ENCODE assay signal across 1 cellular context in genomic region chr2:102005989-102006885, GRCh38.
TF ChIP-seq lines count a peak whose summit lies in the region.

No MANE protein-coding gene starts in this region.

TF ChIP-seq in GM12878, 131 proteins besides CTCF, POLR2A, EP300 and RAD21 (continued from another document and continues in another):
- TF ChIP-seq E2F8 (IDR thresholded peaks at IDR 0.05; ENCODE audit: low read depth, partially characterized antibody): no peak
- TF ChIP-seq MLLT1 (IDR thresholded peaks at IDR 0.05): 0 out of 2 replicates have a peak, but pooled peaks have one; percentile 26
- TF ChIP-seq HDAC2 (IDR thresholded peaks at IDR 0.05): no peak
- TF ChIP-seq BMI1 (IDR thresholded peaks at IDR 0.05; ENCODE audit: borderline replicate concordance): no peak
- no peak for TF ChIP-seq EED (IDR thresholded peaks at IDR 0.05; ENCODE audit: low read depth)
- 0 out of 4 replicates have a peak, but pooled peaks of 1 of the 2 experiments have one; percentile 26 for TF ChIP-seq IKZF2 (IDR thresholded peaks at IDR 0.05)
- no peak for TF ChIP-seq JUNB (IDR thresholded peaks at IDR 0.05)
- TF ChIP-seq GABPA (IDR thresholded peaks at IDR 0.05; ENCODE audit: low read depth): no peak
- TF ChIP-seq NFYA (IDR thresholded peaks at IDR 0.05; ENCODE audit: borderline replicate concordance, low read depth, low read length): no peak
- TF ChIP-seq ZNF592 (IDR thresholded peaks at IDR 0.05): no peak
- 0 out of 3 replicates have a peak, but pooled peaks have one; percentile 17 for TF ChIP-seq POU2F2 (IDR thresholded peaks at IDR 0.05; ENCODE audit: borderline replicate concordance, low read depth, low read length)
- TF ChIP-seq DPF2 (IDR thresholded peaks at IDR 0.05): no peak
- no peak for TF ChIP-seq LARP7 (IDR thresholded peaks at IDR 0.05)
- no peak for TF ChIP-seq ZBTB33 (IDR thresholded peaks at IDR 0.05)
- peak; percentile 84 for TF ChIP-seq ZNF687 (IDR thresholded peaks at IDR 0.05)
- TF ChIP-seq BCL3 (IDR thresholded peaks at IDR 0.05; ENCODE audit: borderline replicate concordance, insufficient read depth, low read depth, low read length, poor library complexity, severe bottlenecking): no peak
- TF ChIP-seq NRF1 (conservative IDR thresholded peaks at IDR 0.05; ENCODE audit: low read depth, low read length): no peak
- TF ChIP-seq TARDBP (IDR thresholded peaks at IDR 0.05; ENCODE audit: borderline replicate concordance): no peak
- no peak for TF ChIP-seq ZNF24 (IDR thresholded peaks at IDR 0.05)
- no peak for TF ChIP-seq MTA3 (IDR thresholded peaks at IDR 0.05; ENCODE audit: borderline replicate concordance, low read length)
- no peak for TF ChIP-seq REST (IDR thresholded peaks at IDR 0.05; ENCODE audit: low read depth, low read length)
- no peak for TF ChIP-seq KDM1A (IDR thresholded peaks at IDR 0.05; ENCODE audit: borderline replicate concordance)
- TF ChIP-seq YY1 (IDR thresholded peaks at IDR 0.05; ENCODE audit: low read depth, low read length): 0 out of 2 replicates have a peak, but pooled peaks have one; percentile 24
- no peak for TF ChIP-seq NFIC (IDR thresholded peaks at IDR 0.05; ENCODE audit: low read depth, low read length)
- no peak for TF ChIP-seq CREB1 (IDR thresholded peaks at IDR 0.05; ENCODE audit: low read depth)
- no peak for TF ChIP-seq RCOR1 (conservative IDR thresholded peaks at IDR 0.05; ENCODE audit: low read depth, low read length)
- TF ChIP-seq SKIL (IDR thresholded peaks at IDR 0.05; ENCODE audit: low read depth, poor library complexity, severe bottlenecking): no peak
- no peak for TF ChIP-seq HDAC6 (IDR thresholded peaks at IDR 0.05; ENCODE audit: unreplicated experiment)
- no peak for TF ChIP-seq BRCA1 (IDR thresholded peaks at IDR 0.05; ENCODE audit: low read depth, low read length)
- no peak for TF ChIP-seq HSF1 (IDR thresholded peaks at IDR 0.05; ENCODE audit: low read depth, low read length)
- TF ChIP-seq TAF1 (IDR thresholded peaks at IDR 0.05; ENCODE audit: borderline replicate concordance, low read depth, low read length): no peak
- TF ChIP-seq IKZF1 (conservative IDR thresholded peaks at IDR 0.05): peak; percentile 65
- no peak for TF ChIP-seq RBBP5 (conservative IDR thresholded peaks at IDR 0.05)
- no peak for TF ChIP-seq SUZ12 (IDR thresholded peaks at IDR 0.05; ENCODE audit: unreplicated experiment)
- TF ChIP-seq NR2F1 (conservative IDR thresholded peaks at IDR 0.05): peak; percentile 61; the same call in 1 of the 2 replicates
